Comparison of ENCODE assay signal across 8 cellular contexts in genomic region chr9:111483862-111484563, GRCh38. TPM values are rescaled to one million over a fixed set of nuclear protein-coding genes. Genes with fewer than 3 reads are reported as not detected.
DNase-seq lines count a peak whose midpoint lies in the region; ATAC-seq and TF ChIP-seq lines count a peak whose summit lies in the region.

Gene ECPAS (minus strand): TSS chr9:111484383. CDS start chr9:111472918, 11,465 bp downstream.

- DNase-seq in NCI-H2081 (lab: John Stamatoyannopoulos, UW) (peak; percentile 59 to 83), NCI-H2081 treated with DMSO at 0.1 percent for 48 hours (lab: John Stamatoyannopoulos, UW) (no peak), NCI-H2171 treated with DMSO at 0.1 percent for 48 hours (lab: John Stamatoyannopoulos, UW) (peak; percentile 56), iris pigment epithelial cell (ENCODE audit: low read depth) (peak; percentile 86), spleen (peak; percentile 94)
- peak; percentile 35 to 55 (median 42) for DNase-seq in activated CD4-positive, CD25-positive, alpha-beta regulatory T cell (lab: John Stamatoyannopoulos, UW)
- DNase-seq in central memory CD4-positive, alpha-beta T cell: peak; percentile 62

- ATAC-seq in HG02870 (IDR thresholded peaks at IDR 0.05; ENCODE audit: unreplicated experiment): peak; percentile 51

- no peaks in the 10 kb centered on the region for H3K27me3 ChIP-seq in spleen (replicated peaks in 1 of 7)

- 0 to 1% (median 0%) methylated on average over 22 to 99 of the region's 99 CpGs for WGBS in spleen, 5 donors

- H3K9me3 ChIP-seq in spleen: no peaks in the 10 kb centered on the region

- no peak for TF ChIP-seq POLR2A in spleen (IDR thresholded peaks at IDR 0.05)

- H3K36me3 ChIP-seq in spleen: no peaks in the 10 kb centered on the region

- intact Hi-C loops in spleen (cut with DNase I; ENCODE audit: low total_unique reads): loop anchor here (10.0 kb wide), 1 partner anchor 151 kb away; the partner anchor contains the start of gene DNAJC25

- peak within 1 kb of the TSS; percentile 95 to 99 (median 96) for H3K27ac ChIP-seq in spleen

- peaks cover 10 to 42% (median 23%) of the 10 kb centered on the region in 6 donors for H3K4me1 ChIP-seq in spleen

- TF ChIP-seq CTCF in spleen (IDR thresholded peaks at IDR 0.05 in 8 of 11, conservative IDR thresholded peaks at IDR 0.05 in 3 of 11): peak in 1 of 11 experiments; percentile 9

- H3K4me3 ChIP-seq in spleen: peak within 1 kb of the TSS; percentile 67 to 95 (median 90)

RNA-seq across cellular contexts. Expression of gene ECPAS, which starts in this region (rescaled TPM):
- 10 to 100 TPM; 53.2 to 71.2 (median 59.1) TPM for total RNA-seq in spleen
- 10 to 100 TPM in 1 of 3 donors, 1 to 10 TPM in 2; 7.5 to 11.9 (median 8.6) TPM for polyA plus RNA-seq in spleen
